In genomic region chr11:65487467-65488272, GRCh38 we compare ENCODE assay signal across 8 cellular contexts. TPM values are rescaled to one million over a fixed set of nuclear protein-coding genes. Genes with fewer than 3 reads are reported as not detected.
A peak's percentile ranks its signal among the peaks of the same experiment; 100 is the strongest.
DNase-seq lines count a peak whose midpoint lies in the region; ATAC-seq lines count a peak whose summit lies in the region.

No MANE protein-coding gene starts in this region.

- no peak overlapping the region for H3K4me3 ChIP-seq in aorta (ENCODE audit: low read length in 2 of 2)

- no peaks in the 10 kb centered on the region for H3K36me3 Mint-ChIP-seq in activated T-cell treated with anti-CD3 and anti-CD28 coated beads, Interleukin-2, amount 50 U/mL, for 72 hours (ENCODE audit: insufficient read depth in 2 of 2)
- H3K36me3 Mint-ChIP-seq in naive thymus-derived CD8-positive, alpha-beta T cell, result no peaks in the 10 kb centered on the region

- H3K9me3 ChIP-seq in aorta (ENCODE audit: control insufficient read depth, low read length), result no peaks in the 10 kb centered on the region

- POLR2A ChIA-PET in naive thymus-derived CD8-positive, alpha-beta T cell (lab: Charles Lee), result interaction anchor here (0.6 to 24.9 kb wide), 9 partner anchors 10 to 1173 kb away, joined by 3 to 2047 read pairs (median 4); partner anchors contain the start of genes MALAT1 and NEAT1

- H3K27me3 ChIP-seq in aorta (ENCODE audit: control insufficient read depth in 1 of 2, insufficient read depth in 2 of 2, low read length in 1 of 2), result no peaks in the 10 kb centered on the region

- intact Hi-C loops in aorta (cut with DNase I), result no loop called here

- no peaks in the 10 kb centered on the region for H3K9me3 Mint-ChIP-seq in activated T-cell treated with anti-CD3 and anti-CD28 coated beads, Interleukin-2, amount 50 U/mL, for 72 hours
- no peaks in the 10 kb centered on the region for H3K9me3 Mint-ChIP-seq in naive thymus-derived CD8-positive, alpha-beta T cell

- peaks cover 71% of the 10 kb centered on the region for H3K4me1 Mint-ChIP-seq in activated T-cell treated with anti-CD3 and anti-CD28 coated beads, Interleukin-2, amount 50 U/mL, for 72 hours (ENCODE audit: low read depth)
- peaks cover 12 to 37% (median 30%) of the 10 kb centered on the region in 4 donors for H3K4me1 Mint-ChIP-seq in naive thymus-derived CD8-positive, alpha-beta T cell

- H3K4me3 Mint-ChIP-seq in activated T-cell treated with anti-CD3 and anti-CD28 coated beads, Interleukin-2, amount 50 U/mL, for 72 hours, result peak overlapping the region in 1 of 2 donors; percentile 27
- peak overlapping the region in 7 of 10 donors; percentile 11 to 49 (median 39) for H3K4me3 Mint-ChIP-seq in naive thymus-derived CD8-positive, alpha-beta T cell

- peak overlapping the region; percentile 87 to 100 for H3K27ac ChIP-seq in aorta (ENCODE audit: low read depth in 1 of 2, low read length in 2 of 2)

- WGBS in aorta, 2 donors, result 3 to 4% methylated on average over 17 of the region's 17 CpGs

- DNase-seq in GM04503 (ENCODE audit: low read depth), result peak; percentile 100
- DNase-seq in NCI-H446 (lab: John Stamatoyannopoulos, UW), result peak; percentile 99 to 100
- peak; percentile 39 to 67 for DNase-seq in activated T-cell treated with anti-CD3 and anti-CD28 coated beads, Interleukin-2, amount 50 U/mL, for 72 hours
- peak; percentile 100 for DNase-seq in foreskin melanocyte
- DNase-seq in naive thymus-derived CD8-positive, alpha-beta T cell, result peak in 1 of 10 donors; percentile 53
- DNase-seq in aorta, result peak; percentile 99 to 100
- no peak for DNase-seq in stimulated activated CD4-positive, alpha-beta T cell treated with anti-CD3 and anti-CD28 coated beads, Interleukin-4, amount 100 ng/mL, for 1 hour

- ATAC-seq in HG03097 (IDR thresholded peaks at IDR 0.05; ENCODE audit: low FRiP score, unreplicated experiment) (peak; percentile 44), aorta (ENCODE audit: low FRiP score) (peak; percentile 93)
- ATAC-seq in activated T-cell treated with anti-CD3 and anti-CD28 coated beads, Interleukin-2, amount 50 U/mL, for 72 hours (replicated peaks in 1 of 2), result peak; percentile 42 to 70
- peak; percentile 58 to 70 for ATAC-seq in naive thymus-derived CD8-positive, alpha-beta T cell

- H3K4me1 ChIP-seq in aorta (ENCODE audit: control insufficient read depth in 1 of 2, insufficient read depth in 2 of 2, low read length in 2 of 2), result peaks cover 2% of the 10 kb centered on the region in 2 donors

- H3K36me3 ChIP-seq in aorta (ENCODE audit: control insufficient read depth in 1 of 2, insufficient read depth in 2 of 2, low read length in 1 of 2), result no peaks in the 10 kb centered on the region

- H3K27ac Mint-ChIP-seq in activated T-cell treated with anti-CD3 and anti-CD28 coated beads, Interleukin-2, amount 50 U/mL, for 72 hours, result no peak overlapping the region
- H3K27ac Mint-ChIP-seq in naive thymus-derived CD8-positive, alpha-beta T cell, result peak overlapping the region in 8 of 10 donors; percentile 37 to 88 (median 65)

- no peaks in the 10 kb centered on the region for H3K27me3 Mint-ChIP-seq in activated T-cell treated with anti-CD3 and anti-CD28 coated beads, Interleukin-2, amount 50 U/mL, for 72 hours (ENCODE audit: low read depth)
- H3K27me3 Mint-ChIP-seq in naive thymus-derived CD8-positive, alpha-beta T cell, result no peaks in the 10 kb centered on the region

RNA-seq across cellular contexts. Expression of gene MALAT1, which starts 11.2 kb away (rescaled TPM):
- over 10,000 TPM in 1 of 2 donors, 1,000 to 10,000 TPM in 1; 8,391 to 13,279 TPM for total RNA-seq in activated T-cell treated with anti-CD3 and anti-CD28 coated beads, Interleukin-2, amount 50 U/mL, for 72 hours
- over 10,000 TPM; 29,995 to 30,085 TPM for total RNA-seq in naive thymus-derived CD8-positive, alpha-beta T cell
- 1,000 to 10,000 TPM; 1,355 to 3,419 (median 2,188) TPM for polyA plus RNA-seq in naive thymus-derived CD8-positive, alpha-beta T cell
- over 10,000 TPM; 16,103 to 18,225 TPM for total RNA-seq in aorta
- polyA plus RNA-seq in aorta, result 100 to 1,000 TPM; 228 to 370 TPM

RNA-seq across cellular contexts. Expression of gene SCYL1, which starts 37.2 kb away (rescaled TPM):
- total RNA-seq in activated T-cell treated with anti-CD3 and anti-CD28 coated beads, Interleukin-2, amount 50 U/mL, for 72 hours, result 10 to 100 TPM; 77.9 to 83.4 TPM
- total RNA-seq in naive thymus-derived CD8-positive, alpha-beta T cell, result 10 to 100 TPM; 69.0 to 70.6 TPM
- polyA plus RNA-seq in naive thymus-derived CD8-positive, alpha-beta T cell, result 10 to 100 TPM; 23.2 to 41.5 (median 33.5) TPM
- total RNA-seq in aorta, result 10 to 100 TPM; 74.0 to 74.4 TPM
- 10 to 100 TPM; 31.3 to 98.9 TPM for polyA plus RNA-seq in aorta
